26 cellular contexts compared by ENCODE assay signal in genomic region chr7:70334883-70335282, GRCh38.
DNase-seq lines count a peak whose midpoint lies in the region; ATAC-seq, FAIRE-seq and TF ChIP-seq lines count a peak whose summit lies in the region.
"Had no signal": no experiment of that assay in that cellular context is flagged by ENCODE, and none has a peak within 500 bp of the region (broad histone marks: within the 10 kb centered on the region; RNA-seq: fewer than 3 reads in every experiment).

No MANE protein-coding gene starts in this region.

- CTCF ChIA-PET in activated CD8-positive, alpha-beta T cell treated with anti-CD3 and anti-CD28 coated beads for 36 hours (lab: Charles Lee) = no interaction called here
- CTCF ChIA-PET in mammary epithelial cell (lab: Charles Lee; ENCODE audit: low non-redundant PET) = no interaction called here

- peak; percentile 60 for DNase-seq in activated CD4-positive, alpha-beta T cell treated with anti-CD3 and anti-CD28 coated beads, Interleukin-2, amount 10 ng/mL, durations not matched to agents 24 days and 14 days
- DNase-seq in activated CD4-positive, alpha-beta T cell treated with anti-CD3 and anti-CD28 coated beads for 48 hours = no peak
- DNase-seq in GM19239 (ENCODE audit: insufficient read length, low spot score) = no peak
- DNase-seq in activated CD8-positive, alpha-beta T cell treated with anti-CD3 and anti-CD28 coated beads for 36 hours = peak; percentile 23
- no peak for DNase-seq in neural progenitor cell (ENCODE audit: low spot score)
- DNase-seq in mammary epithelial cell = no peak
- no peak for DNase-seq in sciatic nerve (ENCODE audit: low spot score)
- no peak for DNase-seq in prostate gland (ENCODE audit: low spot score)
- DNase-seq: amniotic stem cell; HFFc6; KBM-7; NCI-H1048; NCI-H2029 treated with DMSO at 0.1 percent for 48 hours; NCI-H510A treated with DMSO at 0.1 percent for 48 hours; small intestine; stimulated activated CD4-positive, alpha-beta T cell treated with anti-CD3 and anti-CD28 coated beads, Interleukin-4, amount 100 ng/mL, for 1 hour had no signal

- dilution Hi-C loops in mammary epithelial cell (cut with HindIII; ENCODE audit: low sequenced_read_pairs) = no loop called here

- H3K27ac Mint-ChIP-seq in activated CD4-positive, alpha-beta T cell treated with anti-CD3 and anti-CD28 coated beads, Interleukin-2, amount 10 ng/mL, durations not matched to agents 24 days and 14 days = no peak overlapping the region
- H3K27ac Mint-ChIP-seq in activated CD8-positive, alpha-beta T cell treated with anti-CD3 and anti-CD28 coated beads for 36 hours = no peak overlapping the region
- H3K27ac Mint-ChIP-seq in neural progenitor cell = no peak overlapping the region
- H3K27ac Mint-ChIP-seq: activated T-helper 1 cell treated with anti-CD3 and anti-CD28 coated beads, Interleukin-12 subunit alpha, Interleukin-12 subunit beta, Interleukin-2, Interleukin-4 antibody, amounts not matched to agents 30 ng/mL and 10 ng/mL and 1 ng/mL, durations not matched to agents 14 hours and 24 hours and 36 hours; B cell; HFFc6; memory B cell; progenitor cell of endocrine pancreas had no signal

- H3K9me3 ChIP-seq in neural progenitor cell (ENCODE audit: low read depth) = no peaks in the 10 kb centered on the region
- no peaks in the 10 kb centered on the region for H3K9me3 ChIP-seq in mammary epithelial cell (replicated peaks; ENCODE audit: insufficient read depth, low read length)
- no peaks in the 10 kb centered on the region for H3K9me3 ChIP-seq in prostate gland
- H3K9me3 ChIP-seq: gastroesophageal sphincter, vagina had no signal

- no peak overlapping the region for H3K4me3 Mint-ChIP-seq in activated CD4-positive, alpha-beta T cell treated with anti-CD3 and anti-CD28 coated beads, Interleukin-2, amount 10 ng/mL, durations not matched to agents 24 days and 14 days
- H3K4me3 Mint-ChIP-seq in activated CD8-positive, alpha-beta T cell treated with anti-CD3 and anti-CD28 coated beads for 36 hours = no peak overlapping the region
- H3K4me3 Mint-ChIP-seq in neural progenitor cell = no peak overlapping the region
- H3K4me3 Mint-ChIP-seq: activated T-helper 1 cell treated with anti-CD3 and anti-CD28 coated beads, Interleukin-12 subunit alpha, Interleukin-12 subunit beta, Interleukin-2, Interleukin-4 antibody, amounts not matched to agents 30 ng/mL and 10 ng/mL and 1 ng/mL, durations not matched to agents 14 hours and 24 hours and 36 hours; B cell; HFFc6; memory B cell; neural crest cell had no signal

- H3F3A ChIP-seq in neural progenitor cell (ENCODE audit: low read depth) = peaks cover 21% of the 10 kb centered on the region

- 100% methylated on average over 1 of the region's 2 CpGs for WGBS in mammary epithelial cell (ENCODE audit: low coverage, missing lambda C conversion rate)
- 80% methylated on average over 2 of the region's 2 CpGs for WGBS in prostate gland

- intact Hi-C loops in activated CD4-positive, alpha-beta T cell treated with anti-CD3 and anti-CD28 coated beads, Interleukin-2, amount 10 ng/mL, durations not matched to agents 24 days and 14 days (cut with micrococcal nuclease) = loop anchor here (1.0 kb wide), 1 partner anchor 19 kb away; no protein-coding TSS in a partner anchor
- intact Hi-C loops in activated CD8-positive, alpha-beta T cell treated with anti-CD3 and anti-CD28 coated beads for 36 hours (cut with micrococcal nuclease) = no loop called here
- intact Hi-C loops in mammary epithelial cell (cut with micrococcal nuclease) = no loop called here
- intact Hi-C loops in sciatic nerve (cut with DNase I) = no loop called here
- intact Hi-C loops in prostate gland (cut with DNase I) = no loop called here

- peaks cover 1% of the 10 kb centered on the region for H3K27me3 Mint-ChIP-seq in activated CD4-positive, alpha-beta T cell treated with anti-CD3 and anti-CD28 coated beads, Interleukin-2, amount 10 ng/mL, durations not matched to agents 24 days and 14 days
- peaks cover 4% of the 10 kb centered on the region for H3K27me3 Mint-ChIP-seq in activated CD8-positive, alpha-beta T cell treated with anti-CD3 and anti-CD28 coated beads for 36 hours
- H3K27me3 Mint-ChIP-seq in neural progenitor cell (ENCODE audit: insufficient read depth, low read depth) = no peaks in the 10 kb centered on the region
- H3K27me3 Mint-ChIP-seq: B cell, memory B cell, progenitor cell of endocrine pancreas had no signal

- H3K4me1 Mint-ChIP-seq in activated CD4-positive, alpha-beta T cell treated with anti-CD3 and anti-CD28 coated beads, Interleukin-2, amount 10 ng/mL, durations not matched to agents 24 days and 14 days = peaks cover 9% of the 10 kb centered on the region
- H3K4me1 Mint-ChIP-seq in activated CD8-positive, alpha-beta T cell treated with anti-CD3 and anti-CD28 coated beads for 36 hours (ENCODE audit: low read depth) = peaks cover 10% of the 10 kb centered on the region
- peaks cover 20% of the 10 kb centered on the region for H3K4me1 Mint-ChIP-seq in neural progenitor cell
- H3K4me1 Mint-ChIP-seq: B cell, memory B cell had no signal

- H3K9ac ChIP-seq in neural progenitor cell (no peak overlapping the region), mammary epithelial cell (ENCODE audit: insufficient read depth, low read length) (no peak overlapping the region)

- POLR2A ChIA-PET in activated CD8-positive, alpha-beta T cell treated with anti-CD3 and anti-CD28 coated beads for 36 hours (lab: Charles Lee) = no interaction called here

- no peak for TF ChIP-seq CTCF in activated CD8-positive, alpha-beta T cell treated with anti-CD3 and anti-CD28 coated beads for 36 hours (IDR thresholded peaks at IDR 0.05)
- TF ChIP-seq CTCF in neural progenitor cell (IDR thresholded peaks at IDR 0.05) (no peak), mammary epithelial cell (conservative IDR thresholded peaks at IDR 0.05 in 1 of 2, IDR thresholded peaks at IDR 0.05 in 1 of 2; ENCODE audit: extremely low read depth in 1 of 2, insufficient read depth in 1 of 2, low read depth in 1 of 2, low read length in 2 of 2) (no peak), prostate gland (IDR thresholded peaks at IDR 0.05) (no peak)

- no peaks in the 10 kb centered on the region for H3K79me2 ChIP-seq in neural progenitor cell (ENCODE audit: low read depth)
- no peaks in the 10 kb centered on the region for H3K79me2 ChIP-seq in mammary epithelial cell (ENCODE audit: insufficient read depth, low read length)

- H4K20me1 ChIP-seq in neural progenitor cell (ENCODE audit: low read depth) (no peaks in the 10 kb centered on the region), mammary epithelial cell (ENCODE audit: insufficient read depth, low read length) (no peaks in the 10 kb centered on the region)

- peak; percentile 8 for FAIRE-seq in GM19239 (lab: Jason Lieb, UNC)
- FAIRE-seq: small intestine had no signal

- no peak for TF ChIP-seq POLR2A in prostate gland (IDR thresholded peaks at IDR 0.05)

- H3K4me1 ChIP-seq in neural progenitor cell (peaks cover 32% of the 10 kb centered on the region), mammary epithelial cell (ENCODE audit: insufficient read depth, low read length) (no peaks in the 10 kb centered on the region), prostate gland (replicated peaks) (no peaks in the 10 kb centered on the region)
- H3K4me1 ChIP-seq: gastroesophageal sphincter, vagina had no signal

- no TSS peak for BruUV-seq in mammary epithelial cell (replicated peaks; lab: Mats Ljungman, UMichigan)

- ATAC-seq in activated CD8-positive, alpha-beta T cell treated with anti-CD3 and anti-CD28 coated beads for 36 hours = peak; percentile 70
- ATAC-seq in sciatic nerve = no peak
- ATAC-seq: esophagus mucosa, gastroesophageal sphincter had no signal

- H3K4me2 ChIP-seq in neural progenitor cell = peak overlapping the region; percentile 4
- H3K4me2 ChIP-seq in mammary epithelial cell (ENCODE audit: insufficient read depth, low read depth, low read length) = no peak overlapping the region

- no peak overlapping the region for H3K4me3 ChIP-seq in neural progenitor cell
- H3K4me3 ChIP-seq in mammary epithelial cell (replicated peaks in 1 of 3; ENCODE audit: insufficient read depth in 1 of 3, low read depth in 2 of 3, low read length in 3 of 3) = no peak overlapping the region
- no peak overlapping the region for H3K4me3 ChIP-seq in prostate gland
- H3K4me3 ChIP-seq: cardiac muscle cell, gastroesophageal sphincter, vagina had no signal

- H3K36me3 ChIP-seq in neural progenitor cell (no peaks in the 10 kb centered on the region), mammary epithelial cell (ENCODE audit: insufficient read depth, low read length) (no peaks in the 10 kb centered on the region), prostate gland (no peaks in the 10 kb centered on the region)
- H3K36me3 ChIP-seq: cardiac muscle cell, gastroesophageal sphincter, vagina had no signal

- H3K9me3 Mint-ChIP-seq in activated CD4-positive, alpha-beta T cell treated with anti-CD3 and anti-CD28 coated beads, Interleukin-2, amount 10 ng/mL, durations not matched to agents 24 days and 14 days = peaks cover 20% of the 10 kb centered on the region
- H3K9me3 Mint-ChIP-seq in activated CD8-positive, alpha-beta T cell treated with anti-CD3 and anti-CD28 coated beads for 36 hours = no peaks in the 10 kb centered on the region
- peaks cover 22% of the 10 kb centered on the region for H3K9me3 Mint-ChIP-seq in neural progenitor cell
- H3K9me3 Mint-ChIP-seq: activated T-helper 1 cell treated with anti-CD3 and anti-CD28 coated beads, Interleukin-12 subunit alpha, Interleukin-12 subunit beta, Interleukin-2, Interleukin-4 antibody, amounts not matched to agents 30 ng/mL and 10 ng/mL and 1 ng/mL, durations not matched to agents 14 hours and 24 hours and 36 hours; memory B cell had no signal

- in situ Hi-C loops in mammary epithelial cell (cut with MboI; ENCODE audit: low sequenced_read_pairs in 2 of 2) = no loop called here

- no peak overlapping the region for H2AFZ ChIP-seq in neural progenitor cell (replicated peaks)
- no peak overlapping the region for H2AFZ ChIP-seq in mammary epithelial cell (ENCODE audit: low read depth, low read length)

- H3K27ac ChIP-seq in neural progenitor cell = peak overlapping the region; percentile 15
- no peak overlapping the region for H3K27ac ChIP-seq in mammary epithelial cell (ENCODE audit: insufficient read depth, low read depth, low read length)
- no peak overlapping the region for H3K27ac ChIP-seq in prostate gland
- H3K27ac ChIP-seq: cardiac muscle cell, gastroesophageal sphincter, RWPE1, vagina had no signal

- no peaks in the 10 kb centered on the region for H3K27me3 ChIP-seq in neural progenitor cell
- no peaks in the 10 kb centered on the region for H3K27me3 ChIP-seq in mammary epithelial cell (ENCODE audit: insufficient read depth, low read length)
- no peaks in the 10 kb centered on the region for H3K27me3 ChIP-seq in prostate gland (replicated peaks; ENCODE audit: insufficient read depth)
- H3K27me3 ChIP-seq: cardiac muscle cell, gastroesophageal sphincter, vagina had no signal

- no peaks in the 10 kb centered on the region for H3K36me3 Mint-ChIP-seq in activated CD4-positive, alpha-beta T cell treated with anti-CD3 and anti-CD28 coated beads, Interleukin-2, amount 10 ng/mL, durations not matched to agents 24 days and 14 days (ENCODE audit: low read depth)
- H3K36me3 Mint-ChIP-seq in activated CD8-positive, alpha-beta T cell treated with anti-CD3 and anti-CD28 coated beads for 36 hours (ENCODE audit: low read depth) = no peaks in the 10 kb centered on the region
- H3K36me3 Mint-ChIP-seq in neural progenitor cell = peaks cover 17% of the 10 kb centered on the region

Comparison
In these comparisons a context has a peak if more than half of its experiments do, and no peak if none do; other contexts are left out.
1. DNase-seq: peak in activated CD4-positive, alpha-beta T cell treated with anti-CD3 and anti-CD28 coated beads, Interleukin-2, amount 10 ng/mL, durations not matched to agents 24 days and 14 days (single experiment) and activated CD8-positive, alpha-beta T cell treated with anti-CD3 and anti-CD28 coated beads for 36 hours (single experiment); none in activated CD4-positive, alpha-beta T cell treated with anti-CD3 and anti-CD28 coated beads for 48 hours (single experiment), GM19239 (single experiment), neural progenitor cell (single experiment), mammary epithelial cell (single experiment), sciatic nerve (single experiment) and prostate gland (single experiment).